18 cellular contexts compared by ENCODE assay signal in genomic region chr2:31286961-31287550, GRCh38. TPM values are rescaled to one million over a fixed set of nuclear protein-coding genes. Genes with fewer than 3 reads are reported as not detected.
DNase-seq lines count a peak whose midpoint lies in the region; ATAC-seq and TF ChIP-seq lines count a peak whose summit lies in the region.
"Had no signal": no experiment of that assay in that cellular context is flagged by ENCODE, and none has a peak within 500 bp of the region (broad histone marks: within the 10 kb centered on the region; RNA-seq: fewer than 3 reads in every experiment).

No MANE protein-coding gene starts in this region.

- no peak overlapping the region for H3K4me3 Mint-ChIP-seq in progenitor cell of endocrine pancreas (ENCODE audit: low read depth)
- H3K4me3 Mint-ChIP-seq: activated naive CD8-positive, alpha-beta T cell treated with anti-CD3 and anti-CD28 coated beads for 36 hours; stimulated activated naive B cell treated with anti-CD40 and anti-IgM and Interleukin-4, amounts not matched to agents 10 μg/mL and 1 μg/mL and 100 μg/mL, for 72 hours had no signal

- no peaks in the 10 kb centered on the region for H3K27me3 ChIP-seq in trophoblast cell (ENCODE audit: insufficient read depth, low read length)
- H3K27me3 ChIP-seq: BE2C, gastrocnemius medialis, left lung had no signal

- H3K4me3 ChIP-seq in trophoblast cell (ENCODE audit: low read depth, low read length) = no peak overlapping the region
- H3K4me3 ChIP-seq: gastrocnemius medialis, left lung, PC-9, thoracic aorta had no signal

- H2BK120ac ChIP-seq in trophoblast cell (ENCODE audit: insufficient read depth, low read length, poor library complexity) = peak overlapping the region; percentile 97

- H3K23ac ChIP-seq in trophoblast cell (ENCODE audit: low read length) = no peak overlapping the region

- H3K79me2 ChIP-seq in trophoblast cell (ENCODE audit: control insufficient read depth, insufficient read depth, low read length, poor library complexity) = no peaks in the 10 kb centered on the region

- H3K36me3 ChIP-seq in trophoblast cell (ENCODE audit: control insufficient read depth in 1 of 2, insufficient read depth in 2 of 2, low read length in 2 of 2) = no peaks in the 10 kb centered on the region
- H3K36me3 ChIP-seq: BE2C, gastrocnemius medialis, left lung, thoracic aorta had no signal

- H2BK5ac ChIP-seq in trophoblast cell (ENCODE audit: low read depth, low read length, poor library complexity) = peak overlapping the region; percentile 88

- peak; percentile 25 for ATAC-seq in esophagus mucosa
- ATAC-seq: gastrocnemius medialis; left lung; stimulated activated naive B cell treated with anti-CD40 and anti-IgM and Interleukin-4, amounts not matched to agents 10 μg/mL and 1 μg/mL and 100 μg/mL, for 72 hours had no signal

- H2AK5ac ChIP-seq in trophoblast cell (ENCODE audit: low read length) = peak overlapping the region; percentile 88

- no peaks in the 10 kb centered on the region for H3K9me3 ChIP-seq in trophoblast cell (ENCODE audit: insufficient read depth, low read depth, low read length)
- H3K9me3 ChIP-seq: BE2C, gastrocnemius medialis, left lung, thoracic aorta had no signal

- DNase-seq in ELR (ENCODE audit: low read depth) (peak; percentile 77), RPMI7951 (ENCODE audit: low read depth) (peak; percentile 84), trophoblast cell (peak in 1 of 2 donors; percentile 35), NCI-H2227 (lab: John Stamatoyannopoulos, UW; ENCODE audit: unreplicated experiment) (no peak), ureter (ENCODE audit: low spot score) (no peak), progenitor cell of endocrine pancreas (ENCODE audit: low spot score, unreplicated experiment) (no peak)
- DNase-seq: activated CD4-positive, CD25-positive, alpha-beta regulatory T cell treated with anti-CD3 and anti-CD28 coated beads, Interleukin-2, amount 50 U/mL, for 72 hours; activated naive CD8-positive, alpha-beta T cell treated with anti-CD3 and anti-CD28 coated beads for 36 hours; BE2C; gastrocnemius medialis; GDM1; left lung; NCI-H82; stimulated activated naive B cell treated with anti-CD40 and anti-IgM and Interleukin-4, amounts not matched to agents 10 μg/mL and 1 μg/mL and 100 μg/mL, for 72 hours; T-helper 9 cell had no signal

- peak overlapping the region; percentile 57 for H3K18ac ChIP-seq in trophoblast cell (ENCODE audit: low read length)

- H3K4me1 Mint-ChIP-seq in progenitor cell of endocrine pancreas (ENCODE audit: low read depth) = peaks cover 2% of the 10 kb centered on the region
- H3K4me1 Mint-ChIP-seq: activated naive CD8-positive, alpha-beta T cell treated with anti-CD3 and anti-CD28 coated beads for 36 hours had no signal

- peak overlapping the region; percentile 19 for H3K4ac ChIP-seq in trophoblast cell (ENCODE audit: low read depth, low read length)

- peak overlapping the region; percentile 87 for H3K14ac ChIP-seq in trophoblast cell (ENCODE audit: low read length)

- no peaks in the 10 kb centered on the region for H3K36me3 Mint-ChIP-seq in progenitor cell of endocrine pancreas (ENCODE audit: insufficient read depth)
- H3K36me3 Mint-ChIP-seq: activated naive CD8-positive, alpha-beta T cell treated with anti-CD3 and anti-CD28 coated beads for 36 hours; stimulated activated naive B cell treated with anti-CD40 and anti-IgM and Interleukin-4, amounts not matched to agents 10 μg/mL and 1 μg/mL and 100 μg/mL, for 72 hours had no signal

- no peak for TF ChIP-seq CTCF in progenitor cell of endocrine pancreas (IDR thresholded peaks at IDR 0.05; ENCODE audit: unreplicated experiment)

- peak overlapping the region; percentile 63 for H4K12ac ChIP-seq in trophoblast cell (ENCODE audit: low read depth, low read length)

- H3K4me2 ChIP-seq in trophoblast cell (ENCODE audit: low read length) = no peak overlapping the region
- H3K4me2 ChIP-seq: PC-9 had no signal

- H3K27ac Mint-ChIP-seq in progenitor cell of endocrine pancreas = no peak overlapping the region
- H3K27ac Mint-ChIP-seq: activated naive CD8-positive, alpha-beta T cell treated with anti-CD3 and anti-CD28 coated beads for 36 hours; stimulated activated naive B cell treated with anti-CD40 and anti-IgM and Interleukin-4, amounts not matched to agents 10 μg/mL and 1 μg/mL and 100 μg/mL, for 72 hours had no signal

- peaks cover 21 to 31% of the 10 kb centered on the region in 2 experiments for H3K4me1 ChIP-seq in trophoblast cell (ENCODE audit: control insufficient read depth in 1 of 2, insufficient read depth in 2 of 2, low read length in 2 of 2)
- H3K4me1 ChIP-seq: BE2C, gastrocnemius medialis, left lung had no signal

- no CpG with 5 or more reads among the region's 5 CpGs for WGBS in trophoblast cell (ENCODE audit: extremely low coverage, insufficient coverage, insufficient read length)

- no peak overlapping the region for H3K9ac ChIP-seq in trophoblast cell (ENCODE audit: low read length)

- peak overlapping the region; percentile 66 for H3K27ac ChIP-seq in trophoblast cell (ENCODE audit: low read depth, low read length)
- H3K27ac ChIP-seq: gastrocnemius medialis, left lung, PC-9, thoracic aorta had no signal

- peak overlapping the region; percentile 87 for H2BK12ac ChIP-seq in trophoblast cell (ENCODE audit: low read length)

- peak overlapping the region; percentile 81 for H4K8ac ChIP-seq in trophoblast cell (ENCODE audit: low read depth, low read length)

- H3K79me1 ChIP-seq in trophoblast cell (ENCODE audit: low read length) = peaks cover 35% of the 10 kb centered on the region

- H3K27me3 Mint-ChIP-seq in progenitor cell of endocrine pancreas = no peaks in the 10 kb centered on the region
- H3K27me3 Mint-ChIP-seq: activated naive CD8-positive, alpha-beta T cell treated with anti-CD3 and anti-CD28 coated beads for 36 hours; stimulated activated naive B cell treated with anti-CD40 and anti-IgM and Interleukin-4, amounts not matched to agents 10 μg/mL and 1 μg/mL and 100 μg/mL, for 72 hours had no signal

- H2AFZ ChIP-seq in trophoblast cell (ENCODE audit: insufficient read depth, low read length, poor library complexity) = peak overlapping the region; percentile 43
- H2AFZ ChIP-seq: PC-9 had no signal

- peak overlapping the region; percentile 97 for H4K91ac ChIP-seq in trophoblast cell (ENCODE audit: low read depth, low read length)

- no peaks in the 10 kb centered on the region for H3K9me3 Mint-ChIP-seq in progenitor cell of endocrine pancreas (ENCODE audit: low read depth)
- H3K9me3 Mint-ChIP-seq: activated naive CD8-positive, alpha-beta T cell treated with anti-CD3 and anti-CD28 coated beads for 36 hours; stimulated activated naive B cell treated with anti-CD40 and anti-IgM and Interleukin-4, amounts not matched to agents 10 μg/mL and 1 μg/mL and 100 μg/mL, for 72 hours had no signal

RNA-seq across cellular contexts. Expression of gene EHD3, which starts 53.1 kb away (rescaled TPM):
- 19.9 and 20.0 TPM in 2 replicates for total RNA-seq in RPMI7951 (2014; rRNA removed; shearing (Covaris generic))
- total RNA-seq in esophagus mucosa = 43.4 TPM
- polyA plus RNA-seq in trophoblast cell (2013) = 26.5 and 29.5 TPM in 2 replicates
- total RNA-seq in ureter = 12.7 TPM
- total RNA-seq in progenitor cell of endocrine pancreas = 7.0 and 7.3 TPM in 2 replicates

Comparison
In these comparisons a context has a peak if more than half of its experiments do, and no peak if none do; other contexts are left out.
1. DNase-seq: peak in ELR (single experiment) and RPMI7951 (single experiment); none in NCI-H2227 (single experiment), ureter (single experiment) and progenitor cell of endocrine pancreas (single experiment).